ENCODE assay signal across 15 cellular contexts in genomic region chr1:39633422-39633821, GRCh38. TPM values are rescaled to one million over a fixed set of nuclear protein-coding genes. Genes with fewer than 3 reads are reported as not detected.
DNase-seq lines count a peak whose midpoint lies in the region; ATAC-seq, FAIRE-seq and TF ChIP-seq lines count a peak whose summit lies in the region.
"Had no signal": no experiment of that assay in that cellular context is flagged by ENCODE, and none has a peak within 500 bp of the region (broad histone marks: within the 10 kb centered on the region; RNA-seq: fewer than 3 reads in every experiment).

No MANE protein-coding gene starts in this region.

- H3K9me3 ChIP-seq in HUES48 (ENCODE audit: control insufficient read depth, insufficient read depth, low read length) = no peaks in the 10 kb centered on the region
- no peaks in the 10 kb centered on the region for H3K9me3 ChIP-seq in lung (ENCODE audit: control insufficient read depth in 2 of 2, insufficient read depth in 1 of 2, low read length in 1 of 2)
- H3K9me3 ChIP-seq in skeletal muscle satellite cell (replicated peaks; ENCODE audit: low read length) = no peaks in the 10 kb centered on the region
- H3K9me3 ChIP-seq: left lung, pancreas had no signal

- peak overlapping the region; percentile 60 for H3K4me2 ChIP-seq in skeletal muscle satellite cell (ENCODE audit: low read length)

- H3K27me3 ChIP-seq in HUES48 (ENCODE audit: control insufficient read depth, insufficient read depth, low read length) = peaks cover 81% of the 10 kb centered on the region
- no peaks in the 10 kb centered on the region for H3K27me3 ChIP-seq in brain microvascular endothelial cell (replicated peaks)
- H3K27me3 ChIP-seq in lung (ENCODE audit: control insufficient read depth, insufficient read depth) = no peaks in the 10 kb centered on the region
- H3K27me3 ChIP-seq in skeletal muscle satellite cell (ENCODE audit: control insufficient read depth, insufficient read depth, low read length) = peaks cover 3% of the 10 kb centered on the region
- H3K27me3 ChIP-seq: pancreas had no signal

- WGBS in lung, 2 donors = 80 to 94% methylated on average over 3 of the region's 3 CpGs

- H3K4me3 ChIP-seq in HUES48 (ENCODE audit: low read depth, low read length) (peak overlapping the region; percentile 38), brain microvascular endothelial cell (ENCODE audit: low read depth, low read length) (peak overlapping the region; percentile 15), lung (no peak overlapping the region), skeletal muscle satellite cell (ENCODE audit: low read length) (peak overlapping the region; percentile 60)

- in situ Hi-C loops in brain microvascular endothelial cell (cut with HindIII; ENCODE audit: low pct_ligation_motif_present, low sequenced_read_pairs) = no loop called here

- TF ChIP-seq CTCF in brain microvascular endothelial cell (IDR thresholded peaks at IDR 0.05; ENCODE audit: low read depth, low read length, missing control alignments) = no peak
- no peak for TF ChIP-seq CTCF in lung (IDR thresholded peaks at IDR 0.05; ENCODE audit: control extremely low read depth, extremely low read depth)
- no peak for TF ChIP-seq CTCF in D721Med (IDR thresholded peaks at IDR 0.05; ENCODE audit: insufficient read depth, missing control alignments)

- no peak for DNase-seq in brain microvascular endothelial cell
- no peak for DNase-seq in lung (ENCODE audit: low spot score)
- no peak for DNase-seq in NCI-H1930 (lab: John Stamatoyannopoulos, UW)
- DNase-seq in anterior cingulate cortex (lab: John Stamatoyannopoulos, UW) = no peak
- no peak for DNase-seq in D721Med (ENCODE audit: insufficient read length, low spot score)
- DNase-seq: activated T-cell treated with anti-CD3 and anti-CD28 coated beads, Interleukin-2, amount 50 U/mL, for 1 hour; NCI-H446; stimulated activated CD4-positive, alpha-beta T cell treated with anti-CD3 and anti-CD28 coated beads, Interleukin-4, amount 100 ng/mL, for 24 hours; stimulated activated naive B cell treated with anti-CD40 and anti-IgM and Interleukin-4, amounts not matched to agents 10 μg/mL and 1 μg/mL and 100 μg/mL, for 72 hours had no signal

- H3K36me3 ChIP-seq in HUES48 (ENCODE audit: control insufficient read depth, insufficient read depth, low read length) (0 out of 2 replicates have a peak, but pooled peaks cover 3% of the 10 kb centered on the region), brain microvascular endothelial cell (replicated peaks) (no peaks in the 10 kb centered on the region), lung (ENCODE audit: control insufficient read depth in 2 of 2, insufficient read depth in 2 of 2, low read length in 2 of 2) (peaks cover 0 to 4% of the 10 kb centered on the region in 2 donors), skeletal muscle satellite cell (ENCODE audit: insufficient read depth, low read length) (peaks cover 36% of the 10 kb centered on the region)

- H3K27ac ChIP-seq in HUES48 (ENCODE audit: low read depth, low read length) = no peak overlapping the region
- no peak overlapping the region for H3K27ac ChIP-seq in brain microvascular endothelial cell
- peak overlapping the region; percentile 22 to 27 for H3K27ac ChIP-seq in lung (ENCODE audit: low read depth in 1 of 2, low read length in 1 of 2)
- H3K27ac ChIP-seq: left lung had no signal

- ATAC-seq in lung (ENCODE audit: insufficient read depth, low FRiP score) = no peak
- no peak for ATAC-seq in HG02973 (IDR thresholded peaks at IDR 0.05; ENCODE audit: unreplicated experiment)
- ATAC-seq: stimulated activated naive B cell treated with anti-CD40 and anti-IgM and Interleukin-4, amounts not matched to agents 10 μg/mL and 1 μg/mL and 100 μg/mL, for 72 hours had no signal

- H3K9ac ChIP-seq in HUES48 (ENCODE audit: low read depth, low read length) = no peak overlapping the region
- peak overlapping the region; percentile 72 for H3K9ac ChIP-seq in skeletal muscle satellite cell (ENCODE audit: low read depth, low read length)

- H3K4me1 ChIP-seq in HUES48 (ENCODE audit: control insufficient read depth, insufficient read depth, low read length) (peaks cover 14% of the 10 kb centered on the region), lung (ENCODE audit: control insufficient read depth in 2 of 2, insufficient read depth in 2 of 2, low read length in 2 of 2) (peaks cover 0 to 3% of the 10 kb centered on the region in 2 donors), skeletal muscle satellite cell (ENCODE audit: control insufficient read depth, insufficient read depth, low read length) (peaks cover 30% of the 10 kb centered on the region)
- H3K4me1 ChIP-seq: left lung had no signal

- no peak for FAIRE-seq in D721Med (lab: Jason Lieb, UNC)
- FAIRE-seq: pancreas had no signal

RNA-seq across cellular contexts. Expression of gene HEYL, which starts 6.0 kb away (rescaled TPM):
- 10 to 100 TPM; 14.3 to 19.6 TPM for total RNA-seq in lung
- 1 to 10 TPM; 7.6 TPM for polyA plus RNA-seq in lung
- under 0.01 and 1.3 TPM in 2 replicates for total RNA-seq in skeletal muscle satellite cell (2012; rRNA removed)
- total RNA-seq: OCI-LY7 had no signal

RNA-seq across cellular contexts. Expression of gene NT5C1A, which starts 38.5 kb away (rescaled TPM):
- not detected for total RNA-seq in lung
- polyA plus RNA-seq in lung = not detected
- not detected in 2 replicates for total RNA-seq in skeletal muscle satellite cell (2012; rRNA removed)
- total RNA-seq: OCI-LY7 had no signal

RNA-seq across cellular contexts. Expression of gene PABPC4, which starts 56.8 kb away (rescaled TPM):
- 100 to 1,000 TPM; 127 to 245 TPM for total RNA-seq in lung
- 100 to 1,000 TPM; 104 to 165 TPM for polyA plus RNA-seq in lung
- 155 and 180 TPM in 2 replicates for total RNA-seq in skeletal muscle satellite cell (2012; rRNA removed)

RNA-seq across cellular contexts. Expression of gene HPCAL4, which starts 57.8 kb away (rescaled TPM):
- total RNA-seq in lung = under 1 TPM; 0.18 to 0.43 TPM
- under 1 TPM; 0.08 to 0.16 TPM for polyA plus RNA-seq in lung
- total RNA-seq in skeletal muscle satellite cell (2012; rRNA removed) = not detected in 2 replicates
- total RNA-seq: OCI-LY7 had no signal

Comparison
In these comparisons a context has a peak if more than half of its experiments do, and no peak if none do; other contexts are left out.
1. H3K27ac ChIP-seq: peak in lung (2 of 2); none in HUES48 (single experiment) and brain microvascular endothelial cell (single experiment).